In genomic region chr3:121957674-121958419, GRCh38 we compare ENCODE assay signal across 1 cellular context.
TF ChIP-seq lines count a peak whose summit lies in the region.

No MANE protein-coding gene starts in this region.

TF ChIP-seq in GM12878, 131 proteins besides CTCF, POLR2A, EP300 and RAD21 (continued from another document and continues in another):
- TF ChIP-seq, protein P1, sequence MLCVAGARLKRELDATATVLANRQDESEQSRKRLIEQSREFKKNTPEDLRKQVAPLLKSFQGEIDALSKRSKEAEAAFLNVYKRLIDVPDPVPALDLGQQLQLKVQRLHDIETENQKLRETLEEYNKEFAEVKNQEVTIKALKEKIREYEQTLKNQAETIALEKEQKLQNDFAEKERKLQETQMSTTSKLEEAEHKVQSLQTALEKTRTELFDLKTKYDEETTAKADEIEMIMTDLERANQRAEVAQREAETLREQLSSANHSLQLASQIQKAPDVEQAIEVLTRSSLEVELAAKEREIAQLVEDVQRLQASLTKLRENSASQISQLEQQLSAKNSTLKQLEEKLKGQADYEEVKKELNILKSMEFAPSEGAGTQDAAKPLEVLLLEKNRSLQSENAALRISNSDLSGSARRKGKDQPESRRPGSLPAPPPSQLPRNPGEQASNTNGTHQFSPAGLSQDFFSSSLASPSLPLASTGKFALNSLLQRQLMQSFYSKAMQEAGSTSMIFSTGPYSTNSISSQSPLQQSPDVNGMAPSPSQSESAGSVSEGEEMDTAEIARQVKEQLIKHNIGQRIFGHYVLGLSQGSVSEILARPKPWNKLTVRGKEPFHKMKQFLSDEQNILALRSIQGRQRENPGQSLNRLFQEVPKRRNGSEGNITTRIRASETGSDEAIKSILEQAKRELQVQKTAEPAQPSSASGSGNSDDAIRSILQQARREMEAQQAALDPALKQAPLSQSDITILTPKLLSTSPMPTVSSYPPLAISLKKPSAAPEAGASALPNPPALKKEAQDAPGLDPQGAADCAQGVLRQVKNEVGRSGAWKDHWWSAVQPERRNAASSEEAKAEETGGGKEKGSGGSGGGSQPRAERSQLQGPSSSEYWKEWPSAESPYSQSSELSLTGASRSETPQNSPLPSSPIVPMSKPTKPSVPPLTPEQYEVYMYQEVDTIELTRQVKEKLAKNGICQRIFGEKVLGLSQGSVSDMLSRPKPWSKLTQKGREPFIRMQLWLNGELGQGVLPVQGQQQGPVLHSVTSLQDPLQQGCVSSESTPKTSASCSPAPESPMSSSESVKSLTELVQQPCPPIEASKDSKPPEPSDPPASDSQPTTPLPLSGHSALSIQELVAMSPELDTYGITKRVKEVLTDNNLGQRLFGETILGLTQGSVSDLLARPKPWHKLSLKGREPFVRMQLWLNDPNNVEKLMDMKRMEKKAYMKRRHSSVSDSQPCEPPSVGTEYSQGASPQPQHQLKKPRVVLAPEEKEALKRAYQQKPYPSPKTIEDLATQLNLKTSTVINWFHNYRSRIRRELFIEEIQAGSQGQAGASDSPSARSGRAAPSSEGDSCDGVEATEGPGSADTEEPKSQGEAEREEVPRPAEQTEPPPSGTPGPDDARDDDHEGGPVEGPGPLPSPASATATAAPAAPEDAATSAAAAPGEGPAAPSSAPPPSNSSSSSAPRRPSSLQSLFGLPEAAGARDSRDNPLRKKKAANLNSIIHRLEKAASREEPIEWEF (IDR thresholded peaks at IDR 0.05; ENCODE audit: insufficient replicate concordance, low read depth, low read length) = no peak
- TF ChIP-seq SUPT20H (IDR thresholded peaks at IDR 0.05; ENCODE audit: borderline replicate concordance, control insufficient read depth, low read depth, low read length) = no peak
- no peak for TF ChIP-seq SREBF1 (IDR thresholded peaks at IDR 0.05; ENCODE audit: low read length)
- TF ChIP-seq SUZ12 (IDR thresholded peaks at IDR 0.05; ENCODE audit: unreplicated experiment) = no peak
- no peak for TF ChIP-seq POU2F2 (IDR thresholded peaks at IDR 0.05; ENCODE audit: borderline replicate concordance, low read depth, low read length)
- TF ChIP-seq DPF2 (IDR thresholded peaks at IDR 0.05) = 0 out of 2 replicates have a peak, but pooled peaks have one; percentile 54
- no peak for TF ChIP-seq CHD4 (IDR thresholded peaks at IDR 0.05)
- TF ChIP-seq KDM1A (IDR thresholded peaks at IDR 0.05; ENCODE audit: borderline replicate concordance) = no peak
- TF ChIP-seq YBX1 (IDR thresholded peaks at IDR 0.05) = no peak
- TF ChIP-seq ZNF24 (IDR thresholded peaks at IDR 0.05) = no peak
- no peak for TF ChIP-seq SMC3 (IDR thresholded peaks at IDR 0.05; ENCODE audit: borderline replicate concordance, low read length)
- TF ChIP-seq, protein P2, sequence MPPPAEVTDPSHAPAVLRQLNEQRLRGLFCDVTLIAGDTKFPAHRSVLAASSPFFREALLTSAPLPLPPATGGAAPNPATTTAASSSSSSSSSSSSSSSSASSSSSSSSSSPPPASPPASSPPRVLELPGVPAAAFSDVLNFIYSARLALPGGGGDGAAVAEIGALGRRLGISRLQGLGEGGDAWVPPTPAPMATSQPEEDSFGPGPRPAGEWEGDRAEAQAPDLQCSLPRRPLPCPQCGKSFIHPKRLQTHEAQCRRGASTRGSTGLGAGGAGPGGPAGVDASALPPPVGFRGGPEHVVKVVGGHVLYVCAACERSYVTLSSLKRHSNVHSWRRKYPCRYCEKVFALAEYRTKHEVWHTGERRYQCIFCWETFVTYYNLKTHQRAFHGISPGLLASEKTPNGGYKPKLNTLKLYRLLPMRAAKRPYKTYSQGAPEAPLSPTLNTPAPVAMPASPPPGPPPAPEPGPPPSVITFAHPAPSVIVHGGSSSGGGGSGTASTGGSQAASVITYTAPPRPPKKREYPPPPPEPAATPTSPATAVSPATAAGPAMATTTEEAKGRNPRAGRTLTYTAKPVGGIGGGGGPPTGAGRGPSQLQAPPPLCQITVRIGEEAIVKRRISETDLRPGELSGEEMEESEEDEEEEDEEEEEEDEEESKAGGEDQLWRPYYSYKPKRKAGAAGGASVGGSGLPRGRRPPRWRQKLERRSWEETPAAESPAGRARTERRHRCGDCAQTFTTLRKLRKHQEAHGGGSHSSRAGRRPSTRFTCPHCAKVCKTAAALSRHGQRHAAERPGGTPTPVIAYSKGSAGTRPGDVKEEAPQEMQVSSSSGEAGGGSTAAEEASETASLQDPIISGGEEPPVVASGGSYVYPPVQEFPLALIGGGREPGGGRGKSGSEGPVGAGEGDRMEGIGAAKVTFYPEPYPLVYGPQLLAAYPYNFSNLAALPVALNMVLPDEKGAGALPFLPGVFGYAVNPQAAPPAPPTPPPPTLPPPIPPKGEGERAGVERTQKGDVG (CRISPR knock-in tag; IDR thresholded peaks at IDR 0.05) = no peak
- no peak for TF ChIP-seq PBX3 (IDR thresholded peaks at IDR 0.05; ENCODE audit: insufficient replicate concordance, low read depth, low read length)
- no peak for TF ChIP-seq ZNF207 (IDR thresholded peaks at IDR 0.05; ENCODE audit: borderline replicate concordance)
- no peak for TF ChIP-seq ASH2L (IDR thresholded peaks at IDR 0.05; ENCODE audit: borderline replicate concordance, low read depth)
- no peak for TF ChIP-seq TAF1 (IDR thresholded peaks at IDR 0.05; ENCODE audit: borderline replicate concordance, low read depth, low read length)
- no peak for TF ChIP-seq HDAC2 (IDR thresholded peaks at IDR 0.05)
- no peak for TF ChIP-seq MAX (IDR thresholded peaks at IDR 0.05; ENCODE audit: low read depth, low read length)
- TF ChIP-seq CBFB (IDR thresholded peaks at IDR 0.05; ENCODE audit: low read depth) = no peak
- TF ChIP-seq BRCA1 (IDR thresholded peaks at IDR 0.05; ENCODE audit: low read depth, low read length) = no peak
- no peak for TF ChIP-seq HDGF (IDR thresholded peaks at IDR 0.05)
- TF ChIP-seq ESRRA (IDR thresholded peaks at IDR 0.05; ENCODE audit: low read length) = no peak
- TF ChIP-seq MLLT1 (IDR thresholded peaks at IDR 0.05) = no peak
- TF ChIP-seq EED (IDR thresholded peaks at IDR 0.05; ENCODE audit: low read depth) = peak; percentile 64
- peak; percentile 78 for TF ChIP-seq SPI1 (IDR thresholded peaks at IDR 0.05; ENCODE audit: borderline replicate concordance, insufficient read depth, low read depth, low read length)
- TF ChIP-seq RB1 (IDR thresholded peaks at IDR 0.05; ENCODE audit: borderline replicate concordance) = no peak
- TF ChIP-seq MXI1 (IDR thresholded peaks at IDR 0.05; ENCODE audit: low read depth, low read length) = no peak
- TF ChIP-seq KLF5 (IDR thresholded peaks at IDR 0.05; ENCODE audit: partially characterized antibody) = no peak
- no peak for TF ChIP-seq GABPA (IDR thresholded peaks at IDR 0.05; ENCODE audit: low read depth)
- TF ChIP-seq ZNF217 (IDR thresholded peaks at IDR 0.05) = no peak
- TF ChIP-seq BCL11A (IDR thresholded peaks at IDR 0.05; ENCODE audit: low read depth, low read length) = 0 out of 2 replicates have a peak, but pooled peaks have one; percentile 24
- no peak for TF ChIP-seq STAT1 (conservative IDR thresholded peaks at IDR 0.05)
- TF ChIP-seq, protein P3, sequence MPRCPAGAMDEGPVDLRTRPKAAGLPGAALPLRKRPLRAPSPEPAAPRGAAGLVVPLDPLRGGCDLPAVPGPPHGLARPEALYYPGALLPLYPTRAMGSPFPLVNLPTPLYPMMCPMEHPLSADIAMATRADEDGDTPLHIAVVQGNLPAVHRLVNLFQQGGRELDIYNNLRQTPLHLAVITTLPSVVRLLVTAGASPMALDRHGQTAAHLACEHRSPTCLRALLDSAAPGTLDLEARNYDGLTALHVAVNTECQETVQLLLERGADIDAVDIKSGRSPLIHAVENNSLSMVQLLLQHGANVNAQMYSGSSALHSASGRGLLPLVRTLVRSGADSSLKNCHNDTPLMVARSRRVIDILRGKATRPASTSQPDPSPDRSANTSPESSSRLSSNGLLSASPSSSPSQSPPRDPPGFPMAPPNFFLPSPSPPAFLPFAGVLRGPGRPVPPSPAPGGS (IDR thresholded peaks at IDR 0.05; ENCODE audit: borderline replicate concordance, insufficient read depth, low read depth, low read length, poor library complexity, severe bottlenecking) = no peak
- TF ChIP-seq REST (IDR thresholded peaks at IDR 0.05; ENCODE audit: low read depth, low read length) = no peak
- no peak for TF ChIP-seq MYC (IDR thresholded peaks at IDR 0.05; ENCODE audit: insufficient read depth, insufficient read length, insufficient replicate concordance, low read length, severe bottlenecking)
- TF ChIP-seq FOXM1 (IDR thresholded peaks at IDR 0.05; ENCODE audit: low read depth, low read length) = no peak
- peak; percentile 44; the same call in 1 of the 2 replicates for TF ChIP-seq RUNX3 (IDR thresholded peaks at IDR 0.05; ENCODE audit: low read length)
- no peak for TF ChIP-seq SMAD5 (IDR thresholded peaks at IDR 0.05; ENCODE audit: low read depth)
- TF ChIP-seq RAD51 (IDR thresholded peaks at IDR 0.05) = peak; percentile 63; the same call in 1 of the 2 replicates
- TF ChIP-seq ZNF384 (IDR thresholded peaks at IDR 0.05; ENCODE audit: borderline replicate concordance, low read depth, low read length) = no peak
- no peak for TF ChIP-seq WRNIP1 (IDR thresholded peaks at IDR 0.05; ENCODE audit: borderline replicate concordance, low read depth, low read length)
- no peak for TF ChIP-seq JUNB (IDR thresholded peaks at IDR 0.05)
- no peak for TF ChIP-seq POLR2AphosphoS2 (IDR thresholded peaks at IDR 0.05; ENCODE audit: low read depth, low read length)
- TF ChIP-seq ETV6 (conservative IDR thresholded peaks at IDR 0.05 in 1 of 2, IDR thresholded peaks at IDR 0.05 in 1 of 2; ENCODE audit: borderline replicate concordance in 1 of 2, low read depth in 1 of 2) = no peak
- no peak for TF ChIP-seq IRF4 (IDR thresholded peaks at IDR 0.05; ENCODE audit: low read depth, low read length)
- no peak for TF ChIP-seq SREBF2 (IDR thresholded peaks at IDR 0.05; ENCODE audit: low read length)
- TF ChIP-seq ZZZ3 (IDR thresholded peaks at IDR 0.05; ENCODE audit: control insufficient read depth, insufficient read length, low read depth) = no peak
- no peak for TF ChIP-seq JUND (IDR thresholded peaks at IDR 0.05; ENCODE audit: low read depth, low read length)
- TF ChIP-seq NBN (IDR thresholded peaks at IDR 0.05) = peak; percentile 45; the same call in 1 of the 2 replicates
- peak; percentile 80 for TF ChIP-seq ATF7 (IDR thresholded peaks at IDR 0.05; ENCODE audit: low read depth)
- peak; percentile 40; the same call in 1 of the 2 replicates for TF ChIP-seq GATAD2B (conservative IDR thresholded peaks at IDR 0.05; ENCODE audit: low read depth)
- TF ChIP-seq, protein P4, sequence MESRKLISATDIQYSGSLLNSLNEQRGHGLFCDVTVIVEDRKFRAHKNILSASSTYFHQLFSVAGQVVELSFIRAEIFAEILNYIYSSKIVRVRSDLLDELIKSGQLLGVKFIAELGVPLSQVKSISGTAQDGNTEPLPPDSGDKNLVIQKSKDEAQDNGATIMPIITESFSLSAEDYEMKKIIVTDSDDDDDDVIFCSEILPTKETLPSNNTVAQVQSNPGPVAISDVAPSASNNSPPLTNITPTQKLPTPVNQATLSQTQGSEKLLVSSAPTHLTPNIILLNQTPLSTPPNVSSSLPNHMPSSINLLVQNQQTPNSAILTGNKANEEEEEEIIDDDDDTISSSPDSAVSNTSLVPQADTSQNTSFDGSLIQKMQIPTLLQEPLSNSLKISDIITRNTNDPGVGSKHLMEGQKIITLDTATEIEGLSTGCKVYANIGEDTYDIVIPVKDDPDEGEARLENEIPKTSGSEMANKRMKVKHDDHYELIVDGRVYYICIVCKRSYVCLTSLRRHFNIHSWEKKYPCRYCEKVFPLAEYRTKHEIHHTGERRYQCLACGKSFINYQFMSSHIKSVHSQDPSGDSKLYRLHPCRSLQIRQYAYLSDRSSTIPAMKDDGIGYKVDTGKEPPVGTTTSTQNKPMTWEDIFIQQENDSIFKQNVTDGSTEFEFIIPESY (IDR thresholded peaks at IDR 0.05) = no peak
- TF ChIP-seq NFYA (IDR thresholded peaks at IDR 0.05; ENCODE audit: borderline replicate concordance, low read depth, low read length) = no peak
